Comparison of ENCODE assay signal across 1 cellular context in the genomic region with DNA sequence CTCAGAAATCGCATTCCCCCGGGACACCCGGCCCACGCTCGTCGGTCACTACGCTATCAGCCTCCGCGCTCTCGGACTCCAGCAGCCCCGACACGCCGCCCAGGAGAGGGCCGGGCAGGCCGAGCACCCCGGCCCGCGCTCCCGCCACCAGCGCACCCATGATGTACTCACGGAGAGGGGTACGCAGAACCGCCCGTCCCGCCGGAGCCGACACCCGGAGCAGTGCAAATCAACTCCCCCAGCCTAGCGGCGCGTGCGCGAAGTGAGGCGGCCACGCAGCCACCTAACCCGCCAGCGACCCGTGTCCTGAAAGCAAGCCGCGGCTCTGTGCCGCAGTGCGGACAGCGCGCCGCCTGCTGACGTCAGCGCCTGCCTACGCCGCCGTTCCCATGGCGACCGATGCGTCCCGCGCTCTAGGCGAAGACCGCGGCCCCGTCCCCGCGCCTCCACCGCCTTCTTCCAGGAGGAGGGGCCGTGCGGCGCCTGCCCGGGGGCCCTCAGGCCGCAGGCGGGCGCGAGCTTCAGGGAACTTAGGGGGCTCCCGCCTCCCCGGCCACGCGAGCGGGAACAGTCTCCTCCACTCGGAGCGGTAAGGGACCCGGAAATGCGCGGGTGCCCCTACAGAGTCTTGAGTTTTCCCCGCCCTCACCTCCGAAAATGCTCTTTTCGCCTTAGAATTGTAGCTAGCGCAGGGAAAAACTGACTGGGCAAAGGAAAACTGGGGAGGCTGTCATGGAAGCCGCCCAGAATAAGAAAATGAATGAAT.
A peak's percentile ranks its signal among the peaks of the same experiment; 100 is the strongest.
TF ChIP-seq lines count a peak whose summit lies in the region.

A gene (minus strand): TSS at position 329 of the 766 bp plus-strand sequence. CDS start 5,503 bp downstream, outside the sequence.

TF ChIP-seq in HepG2, 621 proteins besides CTCF, POLR2A, EP300 and RAD21 (continued from another document and continues in another):
- TF ChIP-seq, protein P1, sequence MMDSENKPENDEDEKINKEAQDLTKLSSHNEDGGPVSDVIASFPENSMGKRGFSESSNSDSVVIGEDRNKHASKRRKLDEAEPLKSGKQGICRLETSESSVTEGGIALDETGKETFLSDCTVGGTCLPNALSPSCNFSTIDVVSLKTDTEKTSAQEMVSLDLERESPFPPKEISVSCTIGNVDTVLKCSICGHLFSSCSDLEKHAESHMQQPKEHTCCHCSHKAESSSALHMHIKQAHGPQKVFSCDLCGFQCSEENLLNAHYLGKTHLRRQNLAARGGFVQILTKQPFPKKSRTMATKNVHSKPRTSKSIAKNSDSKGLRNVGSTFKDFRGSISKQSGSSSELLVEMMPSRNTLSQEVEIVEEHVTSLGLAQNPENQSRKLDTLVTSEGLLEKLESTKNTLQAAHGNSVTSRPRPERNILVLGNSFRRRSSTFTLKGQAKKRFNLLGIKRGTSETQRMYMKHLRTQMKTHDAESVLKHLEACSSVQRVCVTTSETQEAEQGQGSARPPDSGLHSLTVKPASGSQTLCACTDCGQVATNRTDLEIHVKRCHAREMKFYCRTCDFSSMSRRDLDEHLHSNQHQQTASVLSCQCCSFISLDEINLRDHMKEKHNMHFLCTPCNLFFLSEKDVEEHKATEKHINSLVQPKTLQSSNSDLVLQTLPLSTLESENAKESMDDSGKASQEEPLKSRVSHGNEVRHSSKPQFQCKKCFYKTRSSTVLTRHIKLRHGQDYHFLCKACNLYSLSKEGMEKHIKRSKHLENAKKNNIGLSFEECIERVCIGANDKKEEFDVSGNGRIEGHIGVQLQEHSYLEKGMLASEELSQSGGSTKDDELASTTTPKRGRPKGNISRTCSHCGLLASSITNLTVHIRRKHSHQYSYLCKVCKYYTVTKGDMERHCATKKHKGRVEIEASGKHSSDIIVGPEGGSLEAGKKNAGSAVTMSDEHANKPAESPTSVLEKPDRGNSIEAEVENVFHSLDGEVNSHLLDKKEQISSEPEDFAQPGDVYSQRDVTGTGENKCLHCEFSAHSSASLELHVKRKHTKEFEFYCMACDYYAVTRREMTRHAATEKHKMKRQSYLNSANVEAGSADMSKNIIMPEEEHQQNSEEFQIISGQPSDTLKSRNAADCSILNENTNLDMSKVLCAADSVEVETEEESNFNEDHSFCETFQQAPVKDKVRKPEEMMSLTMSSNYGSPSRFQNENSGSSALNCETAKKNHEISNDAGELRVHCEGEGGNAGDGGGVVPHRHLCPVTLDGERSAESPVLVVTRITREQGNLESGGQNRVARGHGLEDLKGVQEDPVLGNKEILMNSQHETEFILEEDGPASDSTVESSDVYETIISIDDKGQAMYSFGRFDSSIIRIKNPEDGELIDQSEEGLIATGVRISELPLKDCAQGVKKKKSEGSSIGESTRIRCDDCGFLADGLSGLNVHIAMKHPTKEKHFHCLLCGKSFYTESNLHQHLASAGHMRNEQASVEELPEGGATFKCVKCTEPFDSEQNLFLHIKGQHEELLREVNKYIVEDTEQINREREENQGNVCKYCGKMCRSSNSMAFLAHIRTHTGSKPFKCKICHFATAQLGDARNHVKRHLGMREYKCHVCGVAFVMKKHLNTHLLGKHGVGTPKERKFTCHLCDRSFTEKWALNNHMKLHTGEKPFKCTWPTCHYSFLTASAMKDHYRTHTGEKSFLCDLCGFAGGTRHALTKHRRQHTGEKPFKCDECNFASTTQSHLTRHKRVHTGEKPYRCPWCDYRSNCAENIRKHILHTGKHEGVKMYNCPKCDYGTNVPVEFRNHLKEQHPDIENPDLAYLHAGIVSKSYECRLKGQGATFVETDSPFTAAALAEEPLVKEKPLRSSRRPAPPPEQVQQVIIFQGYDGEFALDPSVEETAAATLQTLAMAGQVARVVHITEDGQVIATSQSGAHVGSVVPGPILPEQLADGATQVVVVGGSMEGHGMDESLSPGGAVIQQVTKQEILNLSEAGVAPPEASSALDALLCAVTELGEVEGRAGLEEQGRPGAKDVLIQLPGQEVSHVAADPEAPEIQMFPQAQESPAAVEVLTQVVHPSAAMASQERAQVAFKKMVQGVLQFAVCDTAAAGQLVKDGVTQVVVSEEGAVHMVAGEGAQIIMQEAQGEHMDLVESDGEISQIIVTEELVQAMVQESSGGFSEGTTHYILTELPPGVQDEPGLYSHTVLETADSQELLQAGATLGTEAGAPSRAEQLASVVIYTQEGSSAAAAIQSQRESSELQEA (CRISPR knock-in tag; IDR thresholded peaks at IDR 0.05; ENCODE audit: not compliant biosample characterization): peak; percentile 94
- peak; percentile 90; the same call in 1 of the 2 replicates for TF ChIP-seq ZFP41 (CRISPR knock-in tag; IDR thresholded peaks at IDR 0.05; ENCODE audit: borderline replicate concordance)
- no peak; the same call in 1 of the 2 replicates for TF ChIP-seq ZNF83 (CRISPR knock-in tag; IDR thresholded peaks at IDR 0.05; ENCODE audit: borderline replicate concordance)
- TF ChIP-seq, protein P2, sequence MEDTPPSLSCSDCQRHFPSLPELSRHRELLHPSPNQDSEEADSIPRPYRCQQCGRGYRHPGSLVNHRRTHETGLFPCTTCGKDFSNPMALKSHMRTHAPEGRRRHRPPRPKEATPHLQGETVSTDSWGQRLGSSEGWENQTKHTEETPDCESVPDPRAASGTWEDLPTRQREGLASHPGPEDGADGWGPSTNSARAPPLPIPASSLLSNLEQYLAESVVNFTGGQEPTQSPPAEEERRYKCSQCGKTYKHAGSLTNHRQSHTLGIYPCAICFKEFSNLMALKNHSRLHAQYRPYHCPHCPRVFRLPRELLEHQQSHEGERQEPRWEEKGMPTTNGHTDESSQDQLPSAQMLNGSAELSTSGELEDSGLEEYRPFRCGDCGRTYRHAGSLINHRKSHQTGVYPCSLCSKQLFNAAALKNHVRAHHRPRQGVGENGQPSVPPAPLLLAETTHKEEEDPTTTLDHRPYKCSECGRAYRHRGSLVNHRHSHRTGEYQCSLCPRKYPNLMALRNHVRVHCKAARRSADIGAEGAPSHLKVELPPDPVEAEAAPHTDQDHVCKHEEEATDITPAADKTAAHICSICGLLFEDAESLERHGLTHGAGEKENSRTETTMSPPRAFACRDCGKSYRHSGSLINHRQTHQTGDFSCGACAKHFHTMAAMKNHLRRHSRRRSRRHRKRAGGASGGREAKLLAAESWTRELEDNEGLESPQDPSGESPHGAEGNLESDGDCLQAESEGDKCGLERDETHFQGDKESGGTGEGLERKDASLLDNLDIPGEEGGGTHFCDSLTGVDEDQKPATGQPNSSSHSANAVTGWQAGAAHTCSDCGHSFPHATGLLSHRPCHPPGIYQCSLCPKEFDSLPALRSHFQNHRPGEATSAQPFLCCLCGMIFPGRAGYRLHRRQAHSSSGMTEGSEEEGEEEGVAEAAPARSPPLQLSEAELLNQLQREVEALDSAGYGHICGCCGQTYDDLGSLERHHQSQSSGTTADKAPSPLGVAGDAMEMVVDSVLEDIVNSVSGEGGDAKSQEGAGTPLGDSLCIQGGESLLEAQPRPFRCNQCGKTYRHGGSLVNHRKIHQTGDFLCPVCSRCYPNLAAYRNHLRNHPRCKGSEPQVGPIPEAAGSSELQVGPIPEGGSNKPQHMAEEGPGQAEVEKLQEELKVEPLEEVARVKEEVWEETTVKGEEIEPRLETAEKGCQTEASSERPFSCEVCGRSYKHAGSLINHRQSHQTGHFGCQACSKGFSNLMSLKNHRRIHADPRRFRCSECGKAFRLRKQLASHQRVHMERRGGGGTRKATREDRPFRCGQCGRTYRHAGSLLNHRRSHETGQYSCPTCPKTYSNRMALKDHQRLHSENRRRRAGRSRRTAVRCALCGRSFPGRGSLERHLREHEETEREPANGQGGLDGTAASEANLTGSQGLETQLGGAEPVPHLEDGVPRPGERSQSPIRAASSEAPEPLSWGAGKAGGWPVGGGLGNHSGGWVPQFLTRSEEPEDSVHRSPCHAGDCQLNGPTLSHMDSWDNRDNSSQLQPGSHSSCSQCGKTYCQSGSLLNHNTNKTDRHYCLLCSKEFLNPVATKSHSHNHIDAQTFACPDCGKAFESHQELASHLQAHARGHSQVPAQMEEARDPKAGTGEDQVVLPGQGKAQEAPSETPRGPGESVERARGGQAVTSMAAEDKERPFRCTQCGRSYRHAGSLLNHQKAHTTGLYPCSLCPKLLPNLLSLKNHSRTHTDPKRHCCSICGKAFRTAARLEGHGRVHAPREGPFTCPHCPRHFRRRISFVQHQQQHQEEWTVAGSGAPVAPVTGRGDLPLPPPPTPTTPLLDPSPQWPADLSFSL (CRISPR knock-in tag; IDR thresholded peaks at IDR 0.05): no peak
- TF ChIP-seq ZIK1 (CRISPR knock-in tag; IDR thresholded peaks at IDR 0.05; ENCODE audit: borderline replicate concordance, low read depth): 0 out of 2 replicates have a peak, but pooled peaks have one; percentile 80
- TF ChIP-seq, protein P3, sequence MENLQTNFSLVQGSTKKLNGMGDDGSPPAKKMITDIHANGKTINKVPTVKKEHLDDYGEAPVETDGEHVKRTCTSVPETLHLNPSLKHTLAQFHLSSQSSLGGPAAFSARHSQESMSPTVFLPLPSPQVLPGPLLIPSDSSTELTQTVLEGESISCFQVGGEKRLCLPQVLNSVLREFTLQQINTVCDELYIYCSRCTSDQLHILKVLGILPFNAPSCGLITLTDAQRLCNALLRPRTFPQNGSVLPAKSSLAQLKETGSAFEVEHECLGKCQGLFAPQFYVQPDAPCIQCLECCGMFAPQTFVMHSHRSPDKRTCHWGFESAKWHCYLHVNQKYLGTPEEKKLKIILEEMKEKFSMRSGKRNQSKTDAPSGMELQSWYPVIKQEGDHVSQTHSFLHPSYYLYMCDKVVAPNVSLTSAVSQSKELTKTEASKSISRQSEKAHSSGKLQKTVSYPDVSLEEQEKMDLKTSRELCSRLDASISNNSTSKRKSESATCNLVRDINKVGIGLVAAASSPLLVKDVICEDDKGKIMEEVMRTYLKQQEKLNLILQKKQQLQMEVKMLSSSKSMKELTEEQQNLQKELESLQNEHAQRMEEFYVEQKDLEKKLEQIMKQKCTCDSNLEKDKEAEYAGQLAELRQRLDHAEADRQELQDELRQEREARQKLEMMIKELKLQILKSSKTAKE (CRISPR knock-in tag; IDR thresholded peaks at IDR 0.05; ENCODE audit: borderline replicate concordance): no peak
- TF ChIP-seq, protein P4, sequence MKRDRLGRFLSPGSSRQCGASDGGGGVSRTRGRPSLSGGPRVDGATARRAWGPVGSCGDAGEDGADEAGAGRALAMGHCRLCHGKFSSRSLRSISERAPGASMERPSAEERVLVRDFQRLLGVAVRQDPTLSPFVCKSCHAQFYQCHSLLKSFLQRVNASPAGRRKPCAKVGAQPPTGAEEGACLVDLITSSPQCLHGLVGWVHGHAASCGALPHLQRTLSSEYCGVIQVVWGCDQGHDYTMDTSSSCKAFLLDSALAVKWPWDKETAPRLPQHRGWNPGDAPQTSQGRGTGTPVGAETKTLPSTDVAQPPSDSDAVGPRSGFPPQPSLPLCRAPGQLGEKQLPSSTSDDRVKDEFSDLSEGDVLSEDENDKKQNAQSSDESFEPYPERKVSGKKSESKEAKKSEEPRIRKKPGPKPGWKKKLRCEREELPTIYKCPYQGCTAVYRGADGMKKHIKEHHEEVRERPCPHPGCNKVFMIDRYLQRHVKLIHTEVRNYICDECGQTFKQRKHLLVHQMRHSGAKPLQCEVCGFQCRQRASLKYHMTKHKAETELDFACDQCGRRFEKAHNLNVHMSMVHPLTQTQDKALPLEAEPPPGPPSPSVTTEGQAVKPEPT (CRISPR knock-in tag; IDR thresholded peaks at IDR 0.05; ENCODE audit: low read depth): no peak
- peak; percentile 59; the same call in 1 of the 2 replicates for TF ChIP-seq MEIS2 (CRISPR knock-in tag; IDR thresholded peaks at IDR 0.05)
- TF ChIP-seq, protein P5, sequence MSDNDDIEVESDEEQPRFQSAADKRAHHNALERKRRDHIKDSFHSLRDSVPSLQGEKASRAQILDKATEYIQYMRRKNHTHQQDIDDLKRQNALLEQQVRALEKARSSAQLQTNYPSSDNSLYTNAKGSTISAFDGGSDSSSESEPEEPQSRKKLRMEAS (IDR thresholded peaks at IDR 0.05): peak; percentile 94
- peak; percentile 42; the same call in 1 of the 2 replicates for TF ChIP-seq KLF15 (CRISPR knock-in tag; IDR thresholded peaks at IDR 0.05; ENCODE audit: borderline replicate concordance)
- no peak for TF ChIP-seq ZNF773 (CRISPR knock-in tag; IDR thresholded peaks at IDR 0.05; ENCODE audit: borderline replicate concordance)
- peak; percentile 86 for TF ChIP-seq DR1 (CRISPR knock-in tag; IDR thresholded peaks at IDR 0.05)
- TF ChIP-seq ZNF607 (CRISPR knock-in tag; IDR thresholded peaks at IDR 0.05; ENCODE audit: borderline replicate concordance): no peak; the same call in none of the 2 replicates
- TF ChIP-seq KAT8 (CRISPR knock-in tag; IDR thresholded peaks at IDR 0.05): peak; percentile 77; the same call in 1 of the 2 replicates
- TF ChIP-seq ZNF563 (CRISPR knock-in tag; IDR thresholded peaks at IDR 0.05): peak; percentile 100
- TF ChIP-seq, protein P6, sequence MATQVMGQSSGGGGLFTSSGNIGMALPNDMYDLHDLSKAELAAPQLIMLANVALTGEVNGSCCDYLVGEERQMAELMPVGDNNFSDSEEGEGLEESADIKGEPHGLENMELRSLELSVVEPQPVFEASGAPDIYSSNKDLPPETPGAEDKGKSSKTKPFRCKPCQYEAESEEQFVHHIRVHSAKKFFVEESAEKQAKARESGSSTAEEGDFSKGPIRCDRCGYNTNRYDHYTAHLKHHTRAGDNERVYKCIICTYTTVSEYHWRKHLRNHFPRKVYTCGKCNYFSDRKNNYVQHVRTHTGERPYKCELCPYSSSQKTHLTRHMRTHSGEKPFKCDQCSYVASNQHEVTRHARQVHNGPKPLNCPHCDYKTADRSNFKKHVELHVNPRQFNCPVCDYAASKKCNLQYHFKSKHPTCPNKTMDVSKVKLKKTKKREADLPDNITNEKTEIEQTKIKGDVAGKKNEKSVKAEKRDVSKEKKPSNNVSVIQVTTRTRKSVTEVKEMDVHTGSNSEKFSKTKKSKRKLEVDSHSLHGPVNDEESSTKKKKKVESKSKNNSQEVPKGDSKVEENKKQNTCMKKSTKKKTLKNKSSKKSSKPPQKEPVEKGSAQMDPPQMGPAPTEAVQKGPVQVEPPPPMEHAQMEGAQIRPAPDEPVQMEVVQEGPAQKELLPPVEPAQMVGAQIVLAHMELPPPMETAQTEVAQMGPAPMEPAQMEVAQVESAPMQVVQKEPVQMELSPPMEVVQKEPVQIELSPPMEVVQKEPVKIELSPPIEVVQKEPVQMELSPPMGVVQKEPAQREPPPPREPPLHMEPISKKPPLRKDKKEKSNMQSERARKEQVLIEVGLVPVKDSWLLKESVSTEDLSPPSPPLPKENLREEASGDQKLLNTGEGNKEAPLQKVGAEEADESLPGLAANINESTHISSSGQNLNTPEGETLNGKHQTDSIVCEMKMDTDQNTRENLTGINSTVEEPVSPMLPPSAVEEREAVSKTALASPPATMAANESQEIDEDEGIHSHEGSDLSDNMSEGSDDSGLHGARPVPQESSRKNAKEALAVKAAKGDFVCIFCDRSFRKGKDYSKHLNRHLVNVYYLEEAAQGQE (IDR thresholded peaks at IDR 0.05; ENCODE audit: borderline replicate concordance in 1 of 2, low read depth in 1 of 2, low read length in 2 of 2): 0 out of 4 replicates have a peak, but pooled peaks of 1 of the 2 experiments have one; percentile 21
- TF ChIP-seq JARID2 (CRISPR knock-in tag; IDR thresholded peaks at IDR 0.05; ENCODE audit: insufficient replicate concordance): no peak
- no peak for TF ChIP-seq ZNF251 (CRISPR knock-in tag; IDR thresholded peaks at IDR 0.05)
- peak; percentile 93; the same call in 1 of the 2 replicates for TF ChIP-seq ZFP90 (CRISPR knock-in tag; IDR thresholded peaks at IDR 0.05; ENCODE audit: borderline replicate concordance)
- TF ChIP-seq, protein P7, sequence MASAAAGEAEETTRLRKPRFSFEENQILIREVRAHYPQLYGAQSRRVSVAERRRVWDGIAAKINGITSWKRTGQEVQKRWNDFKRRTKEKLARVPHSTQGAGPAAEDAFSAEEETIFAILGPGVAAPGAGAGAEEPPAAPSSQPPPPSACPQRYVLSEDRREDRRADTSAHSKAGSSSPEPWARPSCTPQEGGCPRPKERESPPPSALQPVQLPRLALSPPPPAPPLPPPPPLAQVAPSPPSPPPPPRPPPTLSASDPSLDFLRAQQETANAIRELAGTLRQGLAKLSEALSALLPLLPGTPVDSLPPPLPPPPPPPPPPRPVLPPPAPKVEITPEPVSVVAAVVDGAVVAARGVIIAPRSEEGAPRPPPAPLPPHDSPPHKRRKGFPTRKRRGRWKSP (CRISPR knock-in tag; IDR thresholded peaks at IDR 0.05): peak; percentile 98
